Comparison of ENCODE assay signal across 1 cellular context in the genomic region with DNA sequence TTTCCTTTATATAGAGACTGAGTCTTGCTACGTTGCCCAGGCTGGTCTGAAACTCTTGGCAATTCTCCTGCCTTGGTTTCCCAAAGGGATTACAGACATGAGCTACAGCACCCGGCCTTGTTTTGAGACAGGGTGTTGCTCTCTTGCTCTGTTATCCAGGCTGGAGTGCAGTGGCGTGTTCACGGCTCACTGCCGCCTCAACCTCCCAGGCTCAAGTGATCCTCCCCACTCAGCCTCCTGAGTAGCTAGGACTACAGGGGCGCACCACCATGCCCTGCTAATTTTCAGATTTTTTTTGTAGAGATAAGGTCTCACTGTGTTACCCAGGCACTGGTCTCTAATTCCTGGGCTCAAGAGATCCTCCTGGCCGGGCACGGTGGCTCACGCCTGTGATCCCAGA.
TF ChIP-seq lines count a peak whose summit lies in the region.

No MANE protein-coding gene starts in this region.

TF ChIP-seq in K562, 482 proteins besides CTCF, POLR2A, EP300 and RAD21:
- TF ChIP-seq SMAD2 (IDR thresholded peaks at IDR 0.05; ENCODE audit: low read depth, low read length) (no peak), ZNF121 (CRISPR knock-in tag; conservative IDR thresholded peaks at IDR 0.05) (0 out of 2 replicates have a peak, but pooled peaks have one; percentile 17)
